Comparison of ENCODE assay signal across 8 cellular contexts in genomic region chr15:93072440-93073394, GRCh38. TPM values are rescaled to one million over a fixed set of nuclear protein-coding genes. Genes with fewer than 3 reads are reported as not detected.
A peak's percentile ranks its signal among the peaks of the same experiment; 100 is the strongest.
DNase-seq lines count a peak whose midpoint lies in the region; ATAC-seq and TF ChIP-seq lines count a peak whose summit lies in the region.

No MANE protein-coding gene starts in this region.

- H3K27me3 ChIP-seq in SJCRH30: no peaks in the 10 kb centered on the region

- peaks cover 22% of the 10 kb centered on the region for H3K4me1 ChIP-seq in SJCRH30

- peak overlapping the region; percentile 42 for H3K4me3 Mint-ChIP-seq in stimulated activated naive CD8-positive, alpha-beta T cell treated with anti-CD3 and anti-CD28 coated beads, Interleukin-15, Interleukin-2, amounts not matched to agents 100 ng/mL and 50 ng/mL, for 24 hours

- H3K27ac ChIP-seq in SJCRH30: peak overlapping the region; percentile 75

- H3K27me3 Mint-ChIP-seq in stimulated activated naive CD8-positive, alpha-beta T cell treated with anti-CD3 and anti-CD28 coated beads, Interleukin-15, Interleukin-2, amounts not matched to agents 100 ng/mL and 50 ng/mL, for 24 hours: peaks cover 62% of the 10 kb centered on the region

- peaks cover 22% of the 10 kb centered on the region for H3K36me3 ChIP-seq in SJCRH30

- in situ Hi-C loops in GM13977 (cut with MboI; ENCODE audit: low pct_unique_long_range_greater_than_20kb, low sequenced_read_pairs, unreplicated experiment): no loop called here

- DNase-seq in stimulated activated naive CD8-positive, alpha-beta T cell treated with anti-CD3 and anti-CD28 coated beads, Interleukin-15, Interleukin-2, amounts not matched to agents 100 U/mL and 50 U/mL, for 24 hours: no peak
- DNase-seq in SJCRH30 (peak; percentile 93 to 95), mucosa of gallbladder (ENCODE audit: low spot score) (peak; percentile 68), ureter (ENCODE audit: low spot score) (peak; percentile 75), GM13977 (ENCODE audit: low spot score) (no peak)

- H3K9me3 ChIP-seq in SJCRH30 (replicated peaks): no peaks in the 10 kb centered on the region

- peak overlapping the region; percentile 88 for H3K4me3 ChIP-seq in SJCRH30

- ATAC-seq in stimulated activated naive CD8-positive, alpha-beta T cell treated with anti-CD3 and anti-CD28 coated beads, Interleukin-15, Interleukin-2, amounts not matched to agents 100 U/mL and 50 U/mL, for 24 hours: no peak
- peak; percentile 82 for ATAC-seq in esophagus mucosa
- no peak for ATAC-seq in GM21717 (IDR thresholded peaks at IDR 0.05; ENCODE audit: unreplicated experiment)

- H3K36me3 Mint-ChIP-seq in stimulated activated naive CD8-positive, alpha-beta T cell treated with anti-CD3 and anti-CD28 coated beads, Interleukin-15, Interleukin-2, amounts not matched to agents 100 ng/mL and 50 ng/mL, for 24 hours (ENCODE audit: low read depth): no peaks in the 10 kb centered on the region

- no peaks in the 10 kb centered on the region for H3K9me3 Mint-ChIP-seq in stimulated activated naive CD8-positive, alpha-beta T cell treated with anti-CD3 and anti-CD28 coated beads, Interleukin-15, Interleukin-2, amounts not matched to agents 100 ng/mL and 50 ng/mL, for 24 hours

- H3K27ac Mint-ChIP-seq in stimulated activated naive CD8-positive, alpha-beta T cell treated with anti-CD3 and anti-CD28 coated beads, Interleukin-15, Interleukin-2, amounts not matched to agents 100 ng/mL and 50 ng/mL, for 24 hours: no peak overlapping the region

- TF ChIP-seq CTCF in GM13977 (IDR thresholded peaks at IDR 0.05; ENCODE audit: extremely low read depth, insufficient read depth, missing control alignments): no peak

- H3K4me1 Mint-ChIP-seq in stimulated activated naive CD8-positive, alpha-beta T cell treated with anti-CD3 and anti-CD28 coated beads, Interleukin-15, Interleukin-2, amounts not matched to agents 100 ng/mL and 50 ng/mL, for 24 hours (ENCODE audit: low read depth): peaks cover 15% of the 10 kb centered on the region

RNA-seq across cellular contexts. Expression of gene RGMA, which starts 16.3 kb away (rescaled TPM):
- 52.5 and 52.7 TPM in 2 replicates for total RNA-seq in SJCRH30 (2014; rRNA removed; shearing (Covaris generic))
- total RNA-seq in esophagus mucosa: 40.5 TPM
- total RNA-seq in mucosa of gallbladder: 17.5 TPM
- 6.4 TPM for total RNA-seq in ureter

Comparison
In these comparisons a context has a peak if more than half of its experiments do, and no peak if none do; other contexts are left out.
1. DNase-seq: peak in SJCRH30 (2 of 2), mucosa of gallbladder (single experiment) and ureter (single experiment); none in stimulated activated naive CD8-positive, alpha-beta T cell treated with anti-CD3 and anti-CD28 coated beads, Interleukin-15, Interleukin-2, amounts not matched to agents 100 U/mL and 50 U/mL, for 24 hours (single experiment) and GM13977 (single experiment).